In the genomic region with DNA sequence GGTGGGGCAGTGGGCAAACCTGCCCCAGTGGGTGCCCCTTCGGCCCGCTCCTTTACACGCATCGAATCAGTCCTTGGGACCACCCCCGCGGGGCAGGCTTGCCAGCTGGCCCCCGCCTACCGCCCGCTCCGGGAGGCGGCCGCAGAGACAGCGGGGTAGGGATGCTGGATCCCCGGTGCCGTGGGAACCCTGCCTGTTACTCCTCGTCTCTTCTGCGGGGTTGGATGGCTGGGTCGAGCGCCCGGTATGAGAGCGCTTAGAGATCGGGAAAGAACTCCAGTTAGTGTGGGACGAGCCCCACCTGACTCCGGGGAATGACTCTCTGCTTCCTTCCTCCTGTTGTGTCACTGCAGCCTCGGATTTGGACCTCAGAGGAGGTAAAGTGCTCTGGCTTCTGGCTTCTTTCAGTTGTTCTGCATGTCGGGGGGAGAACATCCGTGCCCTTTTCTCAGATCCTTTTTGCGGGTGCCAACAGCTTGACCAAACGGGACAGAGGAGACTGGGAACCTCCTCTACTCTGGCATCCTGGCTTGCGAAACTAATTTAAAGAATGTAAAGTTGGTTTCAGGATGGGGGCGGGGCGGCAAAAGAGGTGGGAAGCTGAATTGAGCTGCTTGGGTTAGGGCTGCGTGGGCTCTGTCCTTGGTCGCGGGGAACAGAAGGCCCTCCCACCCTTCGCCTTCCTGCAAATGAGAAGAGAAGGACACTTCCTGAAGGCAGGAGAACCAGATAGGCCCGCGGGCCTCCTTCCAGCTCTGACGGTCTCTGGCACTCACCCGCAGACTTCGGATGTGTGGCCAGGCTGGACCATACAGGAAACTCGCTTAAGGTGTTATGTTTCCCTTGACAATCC, we compare ENCODE assay signal across 8 cellular contexts. TPM values are rescaled to one million over a fixed set of nuclear protein-coding genes. Genes with fewer than 3 reads are reported as not detected.
DNase-seq lines count a peak whose midpoint lies in the region; ATAC-seq and TF ChIP-seq lines count a peak whose summit lies in the region.

No MANE protein-coding gene starts in this region.

- DNase-seq in AG04450 (ENCODE audit: low read depth, low spot score) (peak; percentile 63), brain microvascular endothelial cell (peak; percentile 40), iPS-NIHi11 (ENCODE audit: low spot score) (peak; percentile 57), skeletal muscle cell (ENCODE audit: low read depth) (peak; percentile 73), NCI-H1694 (lab: John Stamatoyannopoulos, UW) (no peak)

- peaks cover 31% of the 10 kb centered on the region for H3K4me1 ChIP-seq in HUES48 (ENCODE audit: control insufficient read depth, insufficient read depth, low read length)

- H3K36me3 ChIP-seq in HUES48 (ENCODE audit: control insufficient read depth, insufficient read depth, low read length) (peaks cover 7% of the 10 kb centered on the region; the same call in 1 of the 2 replicates), brain microvascular endothelial cell (replicated peaks) (no peaks in the 10 kb centered on the region)

- in situ Hi-C loops in brain microvascular endothelial cell (cut with HindIII; ENCODE audit: low pct_ligation_motif_present, low sequenced_read_pairs): no loop called here

- TF ChIP-seq CTCF in AG04450 (IDR thresholded peaks at IDR 0.05; ENCODE audit: low read depth, low read length) (no peak), brain microvascular endothelial cell (IDR thresholded peaks at IDR 0.05; ENCODE audit: low read depth, low read length, missing control alignments) (no peak)

- H3K27me3 ChIP-seq in AG04450 (ENCODE audit: control insufficient read depth, insufficient read depth, low read length) (no peaks in the 10 kb centered on the region), HUES48 (ENCODE audit: control insufficient read depth, insufficient read depth, low read length) (peaks cover 57% of the 10 kb centered on the region), brain microvascular endothelial cell (replicated peaks) (no peaks in the 10 kb centered on the region)

- H3K27ac ChIP-seq in AG04450 (ENCODE audit: low read depth, low read length): peak overlapping the region; percentile 92
- no peak overlapping the region for H3K27ac ChIP-seq in HUES48 (ENCODE audit: low read depth, low read length)
- H3K27ac ChIP-seq in brain microvascular endothelial cell: peak overlapping the region; percentile 5

- no peak overlapping the region; the same call in 1 of the 2 replicates for H3K9ac ChIP-seq in HUES48 (ENCODE audit: low read depth, low read length)

- peak overlapping the region; percentile 74 for H3K4me3 ChIP-seq in AG04450 (ENCODE audit: low read depth, low read length)
- peak overlapping the region; percentile 72 for H3K4me3 ChIP-seq in HUES48 (ENCODE audit: low read depth, low read length)
- peak overlapping the region; percentile 66 for H3K4me3 ChIP-seq in brain microvascular endothelial cell (ENCODE audit: low read depth, low read length)
- H3K4me3 ChIP-seq in skeletal muscle cell (ENCODE audit: low read depth, low read length): peak overlapping the region; percentile 74

- POLR2A ChIA-PET in AG04450 (lab: Yijun Ruan, JAX): interaction anchor here (0.6 to 2.8 kb wide), 9 partner anchors 10 to 567 kb away, joined by 3 to 16 read pairs (median 4); no protein-coding TSS in a partner anchor

- no peaks in the 10 kb centered on the region for H3K9me3 ChIP-seq in AG04450 (ENCODE audit: control insufficient read depth, insufficient read depth, low read length)
- no peaks in the 10 kb centered on the region for H3K9me3 ChIP-seq in HUES48 (ENCODE audit: control insufficient read depth, insufficient read depth, low read length)

- ATAC-seq in HG03460 (IDR thresholded peaks at IDR 0.05; ENCODE audit: unreplicated experiment): no peak
- ATAC-seq in HG03139 (IDR thresholded peaks at IDR 0.05; ENCODE audit: unreplicated experiment): no peak

- CTCF ChIA-PET in AG04450 (lab: Charles Lee): interaction anchor here (0.6 kb wide), 1 partner anchor 391 kb away, joined by 3 read pairs; no protein-coding TSS in a partner anchor

RNA-seq across cellular contexts. Expression of a gene that starts 0.9 kb away (rescaled TPM):
- 110 and 119 TPM in 2 replicates for polyA plus RNA-seq in AG04450 (2011; rRNA removed)
- polyA minus RNA-seq in AG04450 (2011; rRNA and poly(A)+ RNA removed): 92.3 and 108 TPM in 2 replicates

RNA-seq across cellular contexts. Expression of a gene that starts 26.9 kb away (rescaled TPM):
- 0.24 and 0.31 TPM in 2 replicates for polyA plus RNA-seq in AG04450 (2011; rRNA removed)
- polyA minus RNA-seq in AG04450 (2011; rRNA and poly(A)+ RNA removed): not detected in 2 replicates

RNA-seq across cellular contexts. Expression of a gene that starts 29.2 kb away (rescaled TPM):
- polyA plus RNA-seq in AG04450 (2011; rRNA removed): not detected in 2 replicates
- polyA minus RNA-seq in AG04450 (2011; rRNA and poly(A)+ RNA removed): not detected in 2 replicates
